Comparison of ENCODE assay signal across 8 cellular contexts in genomic region chr15:61051570-61052031, GRCh38.
DNase-seq lines count a peak whose midpoint lies in the region; ATAC-seq and TF ChIP-seq lines count a peak whose summit lies in the region.

No MANE protein-coding gene starts in this region.

- H3K4me3 ChIP-seq in WERI-Rb-1 (ENCODE audit: low read depth, low read length): no peak overlapping the region
- H3K4me3 ChIP-seq in skeletal muscle cell (ENCODE audit: low read depth, low read length): no peak overlapping the region

- POLR2A ChIA-PET in activated CD4-positive, alpha-beta memory T cell treated with anti-CD3 and anti-CD28 coated beads, Interleukin-2, amount 10 ng/mL, durations not matched to agents 7 days and 5 days (lab: Charles Lee): no interaction called here

- H3K27me3 ChIP-seq in WERI-Rb-1 (ENCODE audit: insufficient read depth, low read depth, severe bottlenecking): no peaks in the 10 kb centered on the region

- no peak overlapping the region for H3K27ac Mint-ChIP-seq in activated CD4-positive, alpha-beta memory T cell treated with anti-CD3 and anti-CD28 coated beads, Interleukin-2, amount 10 ng/mL, durations not matched to agents 7 days and 5 days
- no peak overlapping the region for H3K27ac Mint-ChIP-seq in CD14-positive monocyte

- peaks cover 10% of the 10 kb centered on the region for H3K27me3 Mint-ChIP-seq in activated CD4-positive, alpha-beta memory T cell treated with anti-CD3 and anti-CD28 coated beads, Interleukin-2, amount 10 ng/mL, durations not matched to agents 7 days and 5 days
- H3K27me3 Mint-ChIP-seq in CD14-positive monocyte (ENCODE audit: low read depth in 3 of 3): peaks cover 0 to 3% (median 2%) of the 10 kb centered on the region in 3 donors

- H3K4me3 Mint-ChIP-seq in activated CD4-positive, alpha-beta memory T cell treated with anti-CD3 and anti-CD28 coated beads, Interleukin-2, amount 10 ng/mL, durations not matched to agents 7 days and 5 days: no peak overlapping the region
- H3K4me3 Mint-ChIP-seq in CD14-positive monocyte: no peak overlapping the region

- H3K36me3 Mint-ChIP-seq in activated CD4-positive, alpha-beta memory T cell treated with anti-CD3 and anti-CD28 coated beads, Interleukin-2, amount 10 ng/mL, durations not matched to agents 7 days and 5 days (ENCODE audit: low read depth): no peaks in the 10 kb centered on the region
- H3K36me3 Mint-ChIP-seq in CD14-positive monocyte: no peaks in the 10 kb centered on the region

- intact Hi-C loops in left ventricle myocardium superior (cut with micrococcal nuclease) (loop anchor here (10.0 kb wide), 1 partner anchor 467 kb away; no protein-coding TSS in a partner anchor), CD14-positive monocyte (cut with micrococcal nuclease) (no loop called here)

- peak; percentile 84 for TF ChIP-seq CTCF in WERI-Rb-1 (IDR thresholded peaks at IDR 0.05; ENCODE audit: low read depth, low read length)
- TF ChIP-seq CTCF in CD14-positive monocyte (IDR thresholded peaks at IDR 0.05): no peak

- ATAC-seq in left ventricle myocardium superior (peak; percentile 95), GM19395 (IDR thresholded peaks at IDR 0.05; ENCODE audit: unreplicated experiment) (no peak)

- DNase-seq in NCI-H748 (lab: John Stamatoyannopoulos, UW; ENCODE audit: unreplicated experiment) (peak; percentile 14), NCI-H748 treated with DMSO at 0.1 percent for 48 hours (lab: John Stamatoyannopoulos, UW) (no peak), WERI-Rb-1 (peak; percentile 73), left ventricle myocardium superior (peak; percentile 35), skeletal muscle cell (ENCODE audit: low read depth) (peak; percentile 67), CD14-positive monocyte (ENCODE audit: low spot score) (no peak)
- no peak for DNase-seq in activated CD4-positive, alpha-beta memory T cell treated with anti-CD3 and anti-CD28 coated beads, Interleukin-2, amount 10 ng/mL, durations not matched to agents 7 days and 5 days

- no peaks in the 10 kb centered on the region for H3K4me1 Mint-ChIP-seq in activated CD4-positive, alpha-beta memory T cell treated with anti-CD3 and anti-CD28 coated beads, Interleukin-2, amount 10 ng/mL, durations not matched to agents 7 days and 5 days
- no peaks in the 10 kb centered on the region for H3K4me1 Mint-ChIP-seq in CD14-positive monocyte

- H3K27ac ChIP-seq in WERI-Rb-1: no peak overlapping the region

- CTCF ChIA-PET in activated CD4-positive, alpha-beta memory T cell treated with anti-CD3 and anti-CD28 coated beads, Interleukin-2, amount 10 ng/mL, durations not matched to agents 7 days and 5 days (lab: Charles Lee): no interaction called here

- H3K36me3 ChIP-seq in WERI-Rb-1: no peaks in the 10 kb centered on the region

- H3K9me3 Mint-ChIP-seq in activated CD4-positive, alpha-beta memory T cell treated with anti-CD3 and anti-CD28 coated beads, Interleukin-2, amount 10 ng/mL, durations not matched to agents 7 days and 5 days: no peaks in the 10 kb centered on the region
- H3K9me3 Mint-ChIP-seq in CD14-positive monocyte: no peaks in the 10 kb centered on the region

- no peaks in the 10 kb centered on the region for H3K9me3 ChIP-seq in WERI-Rb-1 (ENCODE audit: severe bottlenecking)

Comparison
In these comparisons a context has a peak if more than half of its experiments do, and no peak if none do; other contexts are left out.
1. DNase-seq: peak in NCI-H748 (single experiment), WERI-Rb-1 (single experiment), left ventricle myocardium superior (single experiment) and skeletal muscle cell (single experiment); none in NCI-H748 treated with DMSO at 0.1 percent for 48 hours (single experiment), activated CD4-positive, alpha-beta memory T cell treated with anti-CD3 and anti-CD28 coated beads, Interleukin-2, amount 10 ng/mL, durations not matched to agents 7 days and 5 days (single experiment) and CD14-positive monocyte (single experiment).